Comparison of ENCODE assay signal across 11 cellular contexts in genomic region chr1:114508386-114508898, GRCh38. TPM values are rescaled to one million over a fixed set of nuclear protein-coding genes. Genes with fewer than 3 reads are reported as not detected.
DNase-seq lines count a peak whose midpoint lies in the region; ATAC-seq and TF ChIP-seq lines count a peak whose summit lies in the region.
"Had no signal": no experiment of that assay in that cellular context is flagged by ENCODE, and none has a peak within 500 bp of the region (broad histone marks: within the 10 kb centered on the region; RNA-seq: fewer than 3 reads in every experiment).

No MANE protein-coding gene starts in this region.

- H3K27me3 Mint-ChIP-seq in CD4-positive, alpha-beta T cell, result no peaks in the 10 kb centered on the region
- H3K27me3 Mint-ChIP-seq in brain (peaks cover 16% of the 10 kb centered on the region), naive B cell (no peaks in the 10 kb centered on the region)

- ATAC-seq in CD4-positive, alpha-beta T cell (ENCODE audit: poor library complexity), result no peak
- no peak for ATAC-seq in naive B cell (ENCODE audit: low read depth in 2 of 2)
- no peak for ATAC-seq in GM21423 (IDR thresholded peaks at IDR 0.05; ENCODE audit: unreplicated experiment)
- ATAC-seq in mucosa of descending colon, result no peak
- no peak for ATAC-seq in GM19035 (IDR thresholded peaks at IDR 0.05; ENCODE audit: unreplicated experiment)
- ATAC-seq: heart right ventricle had no signal

- CTCF ChIA-PET in CD4-positive, alpha-beta T cell (lab: Charles Lee), result no interaction called here

- H3K4me1 Mint-ChIP-seq in CD4-positive, alpha-beta T cell (ENCODE audit: low read depth), result peaks cover 73% of the 10 kb centered on the region
- H3K4me1 Mint-ChIP-seq in brain (peaks cover 81% of the 10 kb centered on the region), naive B cell (peaks cover 59 to 72% (median 60%) of the 10 kb centered on the region in 3 donors)

- no peaks in the 10 kb centered on the region for H3K9me3 ChIP-seq in CD4-positive, alpha-beta T cell (ENCODE audit: control insufficient read depth, low read length)
- H3K9me3 ChIP-seq in HUES64 (ENCODE audit: insufficient read depth, low read depth, low read length) (no peaks in the 10 kb centered on the region), mucosa of descending colon (no peaks in the 10 kb centered on the region), tibial nerve (no peaks in the 10 kb centered on the region)
- H3K9me3 ChIP-seq: heart right ventricle had no signal

- H3K27me3 ChIP-seq in CD4-positive, alpha-beta T cell (ENCODE audit: control insufficient read depth, insufficient read depth, low read length), result no peaks in the 10 kb centered on the region
- H3K27me3 ChIP-seq in HUES64 (ENCODE audit: insufficient read depth, low read length) (no peaks in the 10 kb centered on the region), tibial nerve (no peaks in the 10 kb centered on the region)
- H3K27me3 ChIP-seq: brain microvascular endothelial cell, heart right ventricle had no signal

- no peak for DNase-seq in CD4-positive, alpha-beta T cell
- DNase-seq in naive B cell (no peak), mucosa of descending colon (no peak), tibial nerve (ENCODE audit: low spot score in 2 of 2) (no peak)
- DNase-seq: brain microvascular endothelial cell, DMS79, heart right ventricle had no signal

- no peak for TF ChIP-seq EP300 in tibial nerve (IDR thresholded peaks at IDR 0.05)

- no peak for TF ChIP-seq CTCF in CD4-positive, alpha-beta T cell (IDR thresholded peaks at IDR 0.05)
- TF ChIP-seq CTCF in brain (conservative IDR thresholded peaks at IDR 0.05) (no peak), mucosa of descending colon (IDR thresholded peaks at IDR 0.05) (no peak), tibial nerve (IDR thresholded peaks at IDR 0.05) (no peak)

- H3K4me1 ChIP-seq in HUES64 (ENCODE audit: insufficient read depth, low read length) (peaks cover 18% of the 10 kb centered on the region), mucosa of descending colon (ENCODE audit: low read depth) (peaks cover 28% of the 10 kb centered on the region), tibial nerve (peaks cover 0 to 68% (median 23%) of the 10 kb centered on the region in 4 donors)

- no peaks in the 10 kb centered on the region for H3K9me3 Mint-ChIP-seq in CD4-positive, alpha-beta T cell
- no peaks in the 10 kb centered on the region for H3K9me3 Mint-ChIP-seq in brain
- no peaks in the 10 kb centered on the region for H3K9me3 Mint-ChIP-seq in naive B cell

- H3K36me3 ChIP-seq in HUES64 (ENCODE audit: insufficient read depth, low read length) (peaks cover 15% of the 10 kb centered on the region), mucosa of descending colon (ENCODE audit: low read depth) (no peaks in the 10 kb centered on the region), tibial nerve (no peaks in the 10 kb centered on the region)
- H3K36me3 ChIP-seq: brain microvascular endothelial cell had no signal

- no peak overlapping the region for H3K27ac ChIP-seq in CD4-positive, alpha-beta T cell (ENCODE audit: low read depth, low read length)
- H3K27ac ChIP-seq in HUES64 (ENCODE audit: low read depth, low read length) (no peak overlapping the region), tibial nerve (no peak overlapping the region)
- H3K27ac ChIP-seq: brain microvascular endothelial cell, heart right ventricle had no signal

- intact Hi-C loops in CD4-positive, alpha-beta T cell (cut with DNase I, micrococcal nuclease), result loop anchor here in 1 of 2 experiments (5.0 kb wide), 2 partner anchors 41 to 161 kb away; no protein-coding TSS in a partner anchor
- intact Hi-C loops in mucosa of descending colon (cut with DNase I, micrococcal nuclease), result no loop called here

- H3K4me3 Mint-ChIP-seq in CD4-positive, alpha-beta T cell, result peak overlapping the region; percentile 87
- H3K4me3 Mint-ChIP-seq in brain (peak overlapping the region; percentile 93 to 96 (median 93)), naive B cell (peak overlapping the region; percentile 77 to 94 (median 90))

- peak overlapping the region; percentile 72 for H3K27ac Mint-ChIP-seq in CD4-positive, alpha-beta T cell
- H3K27ac Mint-ChIP-seq in brain (peak overlapping the region; percentile 2 to 91 (median 58)), naive B cell (peak overlapping the region in 5 of 6 donors; percentile 7 to 89 (median 37))

- H3K36me3 Mint-ChIP-seq in CD4-positive, alpha-beta T cell (ENCODE audit: low read depth), result peaks cover 50% of the 10 kb centered on the region
- peaks cover 35% of the 10 kb centered on the region for H3K36me3 Mint-ChIP-seq in brain
- H3K36me3 Mint-ChIP-seq in naive B cell, result peaks cover 0 to 7% of the 10 kb centered on the region in 2 donors

- peak overlapping the region; percentile 98 for H3K4me3 ChIP-seq in HUES64 (ENCODE audit: low read length)
- no peak overlapping the region for H3K4me3 ChIP-seq in mucosa of descending colon
- no peak overlapping the region for H3K4me3 ChIP-seq in tibial nerve

- no peak for TF ChIP-seq POLR2A in tibial nerve (IDR thresholded peaks at IDR 0.05)

- POLR2A ChIA-PET in CD4-positive, alpha-beta T cell (lab: Charles Lee), result interaction anchor here (0.7 to 4.4 kb wide), 4 partner anchors 72 to 208 kb away, joined by 3 to 37 read pairs (median 7); partner anchors contain the start of genes BCAS2 and NRAS

- H3K9ac ChIP-seq in HUES64 (ENCODE audit: low read depth, low read length), result no peak overlapping the region

- WGBS in HUES64, result 85% methylated on average over 2 of the region's 2 CpGs
- 52% methylated on average over 2 of the region's 2 CpGs for WGBS in tibial nerve, 2 donors

RNA-seq across cellular contexts. Expression of gene TRIM33, which starts 2.6 kb away (rescaled TPM):
- total RNA-seq in CD4-positive, alpha-beta T cell, result 10 to 100 TPM; 42.6 to 45.0 TPM
- polyA plus RNA-seq in HUES64 (2013, experiment 1 of 2), result 29.3 TPM
- polyA plus RNA-seq in HUES64 (2013, experiment 2 of 2), result 29.6 TPM
- 14.8 TPM for polyA plus RNA-seq in brain (ENCODE audit: insufficient read depth, low read depth, low replicate concordance)
- polyA plus RNA-seq in naive B cell (ENCODE audit: low read depth in 6 of 6), result 10 to 100 TPM; 35.8 to 52.9 (median 46.6) TPM
- 10 to 100 TPM; 28.6 to 38.1 (median 35.5) TPM for total RNA-seq in mucosa of descending colon
- 10 to 100 TPM; 50.8 to 68.2 (median 53.4) TPM for total RNA-seq in tibial nerve
